16 cellular contexts compared by ENCODE assay signal in genomic region chr14:58794993-58795762, GRCh38.
A peak's percentile ranks its signal among the peaks of the same experiment; 100 is the strongest.
DNase-seq lines count a peak whose midpoint lies in the region; ATAC-seq and FAIRE-seq lines count a peak whose summit lies in the region.
"Had no signal": no experiment of that assay in that cellular context is flagged by ENCODE, and none has a peak within 500 bp of the region (broad histone marks: within the 10 kb centered on the region; RNA-seq: fewer than 3 reads in every experiment).

No MANE protein-coding gene starts in this region.

- no peak for DNase-seq in GM18507 (ENCODE audit: extremely low spot score, insufficient read length, low read depth)
- no peak for DNase-seq in frontal cortex (ENCODE audit: low spot score in 2 of 2)
- no peak for DNase-seq in mesendoderm
- no peak for DNase-seq in medulla oblongata (ENCODE audit: extremely low spot score)
- DNase-seq: DMS 273 treated with DMSO at 0.1 percent for 48 hours, DND-41, H7, NCI-H1092 treated with DMSO at 0.1 percent for 48 hours, NCI-H146, NCI-H2081 treated with DMSO at 0.1 percent for 48 hours, NCI-H446 treated with DMSO at 0.1 percent for 48 hours, NCI-H69, Right ventricle myocardium superior had no signal

- H2BK120ac ChIP-seq in mesendoderm (ENCODE audit: low read depth, low read length) = no peak overlapping the region

- H3K9ac ChIP-seq in mesendoderm (ENCODE audit: low read length) = no peak overlapping the region

- no peak overlapping the region for H4K5ac ChIP-seq in mesendoderm (ENCODE audit: low read length)

- H2BK5ac ChIP-seq in mesendoderm (ENCODE audit: low read length) = no peak overlapping the region

- no peaks in the 10 kb centered on the region for H3K79me2 ChIP-seq in mesendoderm (ENCODE audit: control insufficient read depth, insufficient read depth, low read length)

- no peaks in the 10 kb centered on the region for H3K4me1 ChIP-seq in mesendoderm (ENCODE audit: control insufficient read depth, low read depth, low read length)

- H4K8ac ChIP-seq in mesendoderm (ENCODE audit: low read depth, low read length) = no peak overlapping the region

- no peaks in the 10 kb centered on the region for H3K79me1 ChIP-seq in mesendoderm (ENCODE audit: low read length)

- H3K23ac ChIP-seq in mesendoderm (ENCODE audit: low read length) = no peak overlapping the region

- H3K4me2 ChIP-seq in mesendoderm (ENCODE audit: low read length) = no peak overlapping the region

- no peak overlapping the region for H2AK5ac ChIP-seq in mesendoderm (ENCODE audit: low read length)

- no peak overlapping the region for H3K4ac ChIP-seq in mesendoderm (ENCODE audit: low read depth, low read length)

- peak; percentile 58 for FAIRE-seq in GM18507 (lab: Jason Lieb, UNC)
- FAIRE-seq in frontal cortex (lab: Jason Lieb, UNC) = peak; percentile 42

- no peak overlapping the region for H3K27ac ChIP-seq in mesendoderm (ENCODE audit: low read depth, low read length)

- H3K56ac ChIP-seq in mesendoderm (ENCODE audit: low read length) = no peak overlapping the region

- no peaks in the 10 kb centered on the region for H3K27me3 ChIP-seq in mesendoderm (ENCODE audit: insufficient read depth, low read length, poor library complexity)

- peak; percentile 32 for ATAC-seq in HG02571 (IDR thresholded peaks at IDR 0.05; ENCODE audit: unreplicated experiment)
- ATAC-seq in GM21529 (IDR thresholded peaks at IDR 0.05; ENCODE audit: unreplicated experiment) = no peak
- no peak for ATAC-seq in HG03571 (IDR thresholded peaks at IDR 0.05; ENCODE audit: unreplicated experiment)

- no CpG with 5 or more reads among the region's 5 CpGs for WGBS in mesendoderm (ENCODE audit: extremely low coverage, insufficient coverage, low lambda C conversion rate)

- H2BK15ac ChIP-seq in mesendoderm (replicated peaks; ENCODE audit: low read depth) = no peak overlapping the region

- H3K36me3 ChIP-seq in mesendoderm (ENCODE audit: control insufficient read depth, insufficient read depth, low read length) = no peaks in the 10 kb centered on the region

- no peak overlapping the region for H3K4me3 ChIP-seq in mesendoderm (ENCODE audit: low read length)

- no peak overlapping the region for H3K18ac ChIP-seq in mesendoderm (ENCODE audit: low read length)
